Comparison of ENCODE assay signal across 15 cellular contexts in the genomic region with DNA sequence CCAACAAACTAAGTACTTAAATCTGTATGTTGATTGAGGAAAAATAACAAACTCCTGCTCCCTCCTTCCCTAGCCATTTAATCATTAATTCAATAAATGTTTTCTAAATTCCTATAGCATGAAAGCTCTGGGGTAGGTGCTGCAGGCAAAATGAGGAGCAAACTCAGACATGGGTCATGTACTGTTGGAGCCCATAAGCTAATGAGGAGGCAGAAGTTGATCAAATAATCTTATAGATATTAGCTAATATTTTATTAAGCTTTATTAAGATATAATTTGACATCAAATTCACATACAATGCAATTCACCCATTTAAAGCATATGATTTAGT.
DNase-seq lines count a peak whose midpoint lies in the region; ATAC-seq and TF ChIP-seq lines count a peak whose summit lies in the region.
"Had no signal": no experiment of that assay in that cellular context is flagged by ENCODE, and none has a peak within 500 bp of the region (broad histone marks: within the 10 kb centered on the region; RNA-seq: fewer than 3 reads in every experiment).

No MANE protein-coding gene starts in this region.

- H4K20me1 ChIP-seq in PC-9 (ENCODE audit: insufficient read depth): no peaks in the 10 kb centered on the region

- H3K4me2 ChIP-seq in PC-9: peak overlapping the region; percentile 66

- H3K27me3 ChIP-seq in CD4-positive, CD25-positive, alpha-beta regulatory T cell (ENCODE audit: control insufficient read depth, insufficient read depth, low read length): no peaks in the 10 kb centered on the region
- H3K27me3 ChIP-seq in PC-9 (ENCODE audit: insufficient read depth, low read depth): no peaks in the 10 kb centered on the region
- no peaks in the 10 kb centered on the region for H3K27me3 ChIP-seq in foreskin keratinocyte
- no peaks in the 10 kb centered on the region for H3K27me3 ChIP-seq in prostate gland (replicated peaks; ENCODE audit: insufficient read depth)
- H3K27me3 ChIP-seq in effector memory CD4-positive, alpha-beta T cell (replicated peaks; ENCODE audit: control insufficient read depth, insufficient read depth, low read length, poor library complexity, severe bottlenecking): no peaks in the 10 kb centered on the region
- H3K27me3 ChIP-seq: brain microvascular endothelial cell, ovary had no signal

- intact Hi-C loops in PC-9 (cut with micrococcal nuclease; ENCODE audit: unreplicated experiment): loop anchor here (2.0 kb wide), 1 partner anchor 71 kb away; the partner anchor contains the start of gene SYNE2
- intact Hi-C loops in prostate gland (cut with DNase I): no loop called here
- intact Hi-C loops in activated CD4-positive, alpha-beta memory T cell treated with anti-CD3 and anti-CD28 coated beads for 36 hours (cut with micrococcal nuclease): no loop called here

- H3K4me1 Mint-ChIP-seq in CD4-positive, CD25-positive, alpha-beta regulatory T cell: peaks cover 7 to 28% (median 15%) of the 10 kb centered on the region in 4 donors
- H3K4me1 Mint-ChIP-seq in activated CD4-positive, alpha-beta memory T cell treated with anti-CD3 and anti-CD28 coated beads for 36 hours (ENCODE audit: low read depth): peaks cover 19% of the 10 kb centered on the region

- H3K4me3 Mint-ChIP-seq in CD4-positive, CD25-positive, alpha-beta regulatory T cell: no peak overlapping the region
- H3K4me3 Mint-ChIP-seq in activated CD4-positive, alpha-beta memory T cell treated with anti-CD3 and anti-CD28 coated beads for 36 hours: no peak overlapping the region
- H3K4me3 Mint-ChIP-seq: CD4-positive, alpha-beta T cell had no signal

- peaks cover 23% of the 10 kb centered on the region for H3F3A ChIP-seq in PC-9 (ENCODE audit: insufficient read depth, low read depth)

- DNase-seq in CD4-positive, CD25-positive, alpha-beta regulatory T cell: no peak
- DNase-seq in PC-9: no peak
- DNase-seq in foreskin keratinocyte: no peak
- DNase-seq in prostate gland (ENCODE audit: low spot score): no peak
- no peak for DNase-seq in activated CD4-positive, alpha-beta memory T cell treated with anti-CD3 and anti-CD28 coated beads for 36 hours
- DNase-seq in NCI-H1105 treated with DMSO at 0.1 percent for 48 hours (lab: John Stamatoyannopoulos, UW): no peak
- no peak for DNase-seq in effector memory CD4-positive, alpha-beta T cell
- no peak for DNase-seq in NCI-H345 treated with DMSO at 0.1 percent for 48 hours (lab: John Stamatoyannopoulos, UW; ENCODE audit: unreplicated experiment)
- DNase-seq: activated CD4-positive, alpha-beta T cell treated with anti-CD3 and anti-CD28 coated beads for 1 hour; CD4-positive, alpha-beta T cell; left ventricle myocardium superior; stimulated activated CD4-positive, alpha-beta T cell treated with anti-CD3 and anti-CD28 coated beads, Interleukin-2, amount 100 ng/mL, for 48 hours had no signal

- peak overlapping the region; percentile 30 for H3K27ac ChIP-seq in CD4-positive, CD25-positive, alpha-beta regulatory T cell (ENCODE audit: insufficient read depth, low read length, poor library complexity, severe bottlenecking)
- peak overlapping the region; percentile 79 for H3K27ac ChIP-seq in PC-9
- H3K27ac ChIP-seq in foreskin keratinocyte: peak overlapping the region; percentile 96
- H3K27ac ChIP-seq in prostate gland: peak overlapping the region; percentile 35 to 68
- no peak overlapping the region for H3K27ac ChIP-seq in effector memory CD4-positive, alpha-beta T cell (ENCODE audit: insufficient read depth, low read length, poor library complexity, severe bottlenecking)
- H3K27ac ChIP-seq: brain microvascular endothelial cell, ovary had no signal

- peak overlapping the region; percentile 4 for H3K4me3 ChIP-seq in CD4-positive, CD25-positive, alpha-beta regulatory T cell (ENCODE audit: low read depth, low read length)
- peak overlapping the region; percentile 10; the same call in 1 of the 2 replicates for H3K4me3 ChIP-seq in PC-9
- H3K4me3 ChIP-seq in prostate gland: no peak overlapping the region
- H3K4me3 ChIP-seq in effector memory CD4-positive, alpha-beta T cell (ENCODE audit: insufficient read depth, low read depth, low read length, poor library complexity, severe bottlenecking): no peak overlapping the region
- H3K4me3 ChIP-seq: ovary had no signal

- CTCF ChIA-PET in PC-9 (lab: Charles Lee): interaction anchor here (0.6 kb wide), 1 partner anchor 88 kb away, joined by 6 read pairs; no protein-coding TSS in a partner anchor
- CTCF ChIA-PET in activated CD4-positive, alpha-beta memory T cell treated with anti-CD3 and anti-CD28 coated beads for 36 hours (lab: Charles Lee): interaction anchor here (0.7 kb wide), 1 partner anchor 472 kb away, joined by 3 read pairs; no protein-coding TSS in a partner anchor

- no peak for ATAC-seq in CD4-positive, CD25-positive, alpha-beta regulatory T cell (ENCODE audit: low read depth in 2 of 2)
- peak; percentile 47 for ATAC-seq in foreskin keratinocyte

- no peaks in the 10 kb centered on the region for H3K9me2 ChIP-seq in PC-9 (ENCODE audit: insufficient read depth)

- no peaks in the 10 kb centered on the region for H3K9me3 ChIP-seq in CD4-positive, CD25-positive, alpha-beta regulatory T cell (ENCODE audit: control insufficient read depth in 2 of 2, low read length in 2 of 2)
- peaks cover 8% of the 10 kb centered on the region for H3K9me3 ChIP-seq in PC-9 (ENCODE audit: insufficient read depth, low read depth)
- no peaks in the 10 kb centered on the region for H3K9me3 ChIP-seq in prostate gland
- H3K9me3 ChIP-seq in effector memory CD4-positive, alpha-beta T cell (ENCODE audit: control insufficient read depth, low read length): no peaks in the 10 kb centered on the region
- H3K9me3 ChIP-seq: ovary had no signal

- POLR2A ChIA-PET in PC-9 (lab: Charles Lee; ENCODE audit: unreplicated experiment): no interaction called here
- POLR2A ChIA-PET in activated CD4-positive, alpha-beta memory T cell treated with anti-CD3 and anti-CD28 coated beads for 36 hours (lab: Charles Lee): no interaction called here

- BruUV-seq in PC-9 (replicated peaks; lab: Mats Ljungman, UMichigan): no TSS peak

- TF ChIP-seq CTCF in PC-9 (conservative IDR thresholded peaks at IDR 0.05): no peak
- TF ChIP-seq CTCF in foreskin keratinocyte (conservative IDR thresholded peaks at IDR 0.05): no peak
- no peak for TF ChIP-seq CTCF in prostate gland (IDR thresholded peaks at IDR 0.05)

- H2AFZ ChIP-seq in PC-9: 0 out of 2 replicates have a peak overlapping the region, but pooled peaks have one; percentile 69

- TF ChIP-seq POLR2A in prostate gland (IDR thresholded peaks at IDR 0.05): no peak

- H3K4me1 ChIP-seq in CD4-positive, CD25-positive, alpha-beta regulatory T cell (ENCODE audit: control insufficient read depth, insufficient read depth, low read length, poor library complexity, severe bottlenecking): no peaks in the 10 kb centered on the region
- H3K4me1 ChIP-seq in PC-9 (replicated peaks; ENCODE audit: insufficient read depth) (peaks cover 22% of the 10 kb centered on the region), foreskin keratinocyte (peaks cover 15% of the 10 kb centered on the region), prostate gland (replicated peaks) (no peaks in the 10 kb centered on the region)
- H3K4me1 ChIP-seq in effector memory CD4-positive, alpha-beta T cell (ENCODE audit: control insufficient read depth, insufficient read depth, low read length, poor library complexity, severe bottlenecking): no peaks in the 10 kb centered on the region

- H3K36me3 ChIP-seq in CD4-positive, CD25-positive, alpha-beta regulatory T cell (ENCODE audit: control insufficient read depth, insufficient read depth, low read length): peaks cover 47% of the 10 kb centered on the region
- H3K36me3 ChIP-seq in PC-9 (ENCODE audit: low read depth): peaks cover 6% of the 10 kb centered on the region; the same call in 1 of the 2 replicates
- H3K36me3 ChIP-seq in prostate gland: no peaks in the 10 kb centered on the region
- H3K36me3 ChIP-seq in effector memory CD4-positive, alpha-beta T cell (ENCODE audit: control insufficient read depth, insufficient read depth, low read length): peaks cover 4% of the 10 kb centered on the region
- H3K36me3 ChIP-seq: brain microvascular endothelial cell, ovary had no signal

- H3K79me2 ChIP-seq in PC-9 (ENCODE audit: low read depth): peaks cover 4% of the 10 kb centered on the region; the same call in 1 of the 2 replicates

- no peak overlapping the region for H3K27ac Mint-ChIP-seq in CD4-positive, CD25-positive, alpha-beta regulatory T cell
- no peak overlapping the region for H3K27ac Mint-ChIP-seq in activated CD4-positive, alpha-beta memory T cell treated with anti-CD3 and anti-CD28 coated beads for 36 hours
- H3K27ac Mint-ChIP-seq: activated T-helper 2 cell treated with anti-CD3 and anti-CD28 coated beads, Interferon-gamma antibody, Interleukin-2, Interleukin-4, amounts not matched to agents 10 μg/mL and 5 μg/mL and 100 μg/mL, durations not matched to agents 14 hours and 24 hours and 36 hours; CD4-positive, alpha-beta T cell had no signal

- peaks cover 35% of the 10 kb centered on the region for H3K36me3 Mint-ChIP-seq in CD4-positive, CD25-positive, alpha-beta regulatory T cell
- peaks cover 14% of the 10 kb centered on the region for H3K36me3 Mint-ChIP-seq in activated CD4-positive, alpha-beta memory T cell treated with anti-CD3 and anti-CD28 coated beads for 36 hours

- H3K27me3 Mint-ChIP-seq in CD4-positive, CD25-positive, alpha-beta regulatory T cell: no peaks in the 10 kb centered on the region
- no peaks in the 10 kb centered on the region for H3K27me3 Mint-ChIP-seq in activated CD4-positive, alpha-beta memory T cell treated with anti-CD3 and anti-CD28 coated beads for 36 hours
- H3K27me3 Mint-ChIP-seq: CD4-positive, alpha-beta T cell had no signal

- H3K9me3 Mint-ChIP-seq in CD4-positive, CD25-positive, alpha-beta regulatory T cell: peaks cover 0 to 4% (median 0%) of the 10 kb centered on the region in 7 donors
- peaks cover 2% of the 10 kb centered on the region for H3K9me3 Mint-ChIP-seq in activated CD4-positive, alpha-beta memory T cell treated with anti-CD3 and anti-CD28 coated beads for 36 hours

Comparison
In these comparisons a context has a peak if more than half of its experiments do, and no peak if none do; other contexts are left out.
1. H3K4me3 ChIP-seq: peak in CD4-positive, CD25-positive, alpha-beta regulatory T cell (single experiment) and PC-9 (single experiment); none in prostate gland (0 of 2) and effector memory CD4-positive, alpha-beta T cell (single experiment).